10 cellular contexts compared by ENCODE assay signal in the genomic region with DNA sequence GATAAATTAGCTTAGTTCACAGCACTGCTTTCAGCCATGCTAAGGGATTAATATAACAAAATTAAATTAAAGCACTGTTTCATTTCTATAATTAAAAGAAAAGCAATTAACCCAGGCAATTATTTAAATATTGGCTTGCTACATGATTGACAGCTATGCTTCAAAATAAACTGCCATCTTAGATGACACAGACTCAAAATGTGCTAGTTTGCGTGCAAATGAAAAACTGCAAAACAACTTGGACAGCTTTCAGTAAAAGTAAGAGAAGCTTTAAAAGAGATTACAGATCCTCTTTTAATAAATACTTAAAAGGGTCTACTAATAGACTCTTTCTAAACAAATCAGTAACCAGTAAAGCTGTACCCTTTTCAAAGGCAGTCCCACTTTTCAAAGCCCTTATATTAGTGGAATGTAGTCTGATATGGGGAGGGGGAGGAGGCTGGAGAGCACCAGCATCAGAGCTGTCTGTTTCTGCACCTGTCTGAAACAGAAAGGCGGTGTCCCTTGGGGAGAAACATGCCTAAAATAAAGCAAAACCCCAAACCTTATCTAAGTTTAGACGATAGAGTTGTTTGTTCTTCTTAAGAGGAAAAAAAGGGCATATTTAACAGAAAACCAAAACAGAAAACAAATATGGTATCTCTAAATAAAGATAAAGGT. TPM values are rescaled to one million over a fixed set of nuclear protein-coding genes. Genes with fewer than 3 reads are reported as not detected.
DNase-seq lines count a peak whose midpoint lies in the region; ATAC-seq and TF ChIP-seq lines count a peak whose summit lies in the region.
"Had no signal": no experiment of that assay in that cellular context is flagged by ENCODE, and none has a peak within 500 bp of the region (broad histone marks: within the 10 kb centered on the region; RNA-seq: fewer than 3 reads in every experiment).

No MANE protein-coding gene starts in this region.

- no peak overlapping the region for H2AFZ ChIP-seq in H9 (ENCODE audit: low read length)

- ATAC-seq in GM19351 (IDR thresholded peaks at IDR 0.05; ENCODE audit: unreplicated experiment) (peak; percentile 86), HG02840 (IDR thresholded peaks at IDR 0.05; ENCODE audit: low FRiP score, unreplicated experiment) (peak; percentile 79), HG03565 (IDR thresholded peaks at IDR 0.05; ENCODE audit: unreplicated experiment) (peak; percentile 70)
- ATAC-seq in effector memory CD8-positive, alpha-beta T cell (replicated peaks): no peak

- no peak overlapping the region for H2AK5ac ChIP-seq in H9 (ENCODE audit: insufficient read length, low read length)

- no peak overlapping the region for H2BK12ac ChIP-seq in H9 (ENCODE audit: insufficient read length, low read depth, low read length)

- intact Hi-C loops in posterior cingulate gyrus (cut with DNase I): no loop called here

- no CpG with 5 or more reads among the region's 3 CpGs for WGBS in H9 (ENCODE audit: extremely low coverage, insufficient read length, low lambda C conversion rate)

- H3K23ac ChIP-seq in H9 (ENCODE audit: insufficient read length, low read depth, low read length): no peak overlapping the region

- no peak overlapping the region for H3T11ph ChIP-seq in H9 (ENCODE audit: low read length)

- H2BK20ac ChIP-seq in H9 (ENCODE audit: low read depth, low read length, poor library complexity, severe bottlenecking): no peak overlapping the region

- no peak overlapping the region for H3K14ac ChIP-seq in H9 (ENCODE audit: insufficient read depth, low read length)

- no peak overlapping the region for H3K56ac ChIP-seq in H9 (ENCODE audit: insufficient read length, low read depth, low read length)

- no peaks in the 10 kb centered on the region for H3K9me3 ChIP-seq in H9 (ENCODE audit: control insufficient read depth, low read depth, low read length)

- no peak overlapping the region for H4K91ac ChIP-seq in H9 (ENCODE audit: insufficient read length, low read depth, low read length)

- no peak overlapping the region for H2BK120ac ChIP-seq in H9 (ENCODE audit: low read depth, low read length, poor library complexity, severe bottlenecking)

- H3K4ac ChIP-seq in H9 (ENCODE audit: low read depth, low read length): no peak overlapping the region

- no peaks in the 10 kb centered on the region for H3K23me2 ChIP-seq in H9 (ENCODE audit: insufficient read length, low read depth, low read length, poor library complexity, severe bottlenecking)

- H3K4me1 Mint-ChIP-seq in H9: peaks cover 20 to 24% of the 10 kb centered on the region in 2 experiments
- H3K4me1 Mint-ChIP-seq in effector memory CD8-positive, alpha-beta T cell (ENCODE audit: low read depth in 2 of 2): peaks cover 6 to 19% of the 10 kb centered on the region in 2 donors

- H4K8ac ChIP-seq in H9 (replicated peaks; ENCODE audit: insufficient read length, low read depth, low read length): no peak overlapping the region

- no peak overlapping the region for H3K4me3 Mint-ChIP-seq in H9
- no peak overlapping the region for H3K4me3 Mint-ChIP-seq in effector memory CD8-positive, alpha-beta T cell

- H3K18ac ChIP-seq in H9 (ENCODE audit: insufficient read length, low read depth, low read length): no peak overlapping the region

- H3K79me1 ChIP-seq in H9 (ENCODE audit: insufficient read depth, low read depth, low read length, poor library complexity, severe bottlenecking): no peaks in the 10 kb centered on the region

- no peaks in the 10 kb centered on the region for H3K27me3 Mint-ChIP-seq in H9 (ENCODE audit: low read depth)
- no peaks in the 10 kb centered on the region for H3K27me3 Mint-ChIP-seq in effector memory CD8-positive, alpha-beta T cell

- H2BK5ac ChIP-seq in H9 (ENCODE audit: insufficient read length, low read length): no peak overlapping the region

- H3K27ac Mint-ChIP-seq in H9: no peak overlapping the region
- peak overlapping the region in 1 of 2 donors; percentile 32 for H3K27ac Mint-ChIP-seq in effector memory CD8-positive, alpha-beta T cell

- no peaks in the 10 kb centered on the region for H3K79me2 ChIP-seq in H9 (ENCODE audit: insufficient read depth, low read length)

- TF ChIP-seq CTCF in GM10266 (IDR thresholded peaks at IDR 0.05; ENCODE audit: control insufficient read depth, insufficient read depth, low read depth, missing control alignments) (no peak), H9 (conservative IDR thresholded peaks at IDR 0.05) (no peak)

- H3K9me3 Mint-ChIP-seq in H9: no peaks in the 10 kb centered on the region
- H3K9me3 Mint-ChIP-seq in effector memory CD8-positive, alpha-beta T cell: no peaks in the 10 kb centered on the region

- no peak overlapping the region for H3K4me2 ChIP-seq in H9 (ENCODE audit: insufficient read depth, insufficient read length, low read length)

- DNase-seq in GM10266 (ENCODE audit: extremely low spot score) (peak; percentile 46), H9 (no peak), posterior cingulate gyrus (no peak), NCI-H748 treated with DMSO at 0.1 percent for 48 hours (lab: John Stamatoyannopoulos, UW) (no peak)
- no peak for DNase-seq in effector memory CD8-positive, alpha-beta T cell
- DNase-seq: cortex of kidney; NK-92 treated with Interleukin-12 subunit alpha and Interleukin-12 subunit beta, amount 100 ng/mL, for 24 hours had no signal

- H3K36me3 Mint-ChIP-seq in H9 (ENCODE audit: insufficient read depth in 1 of 3, low read depth in 3 of 3): peaks cover 0 to 1% (median 0%) of the 10 kb centered on the region in 3 experiments; a peak in 1 of 7 replicates
- H3K36me3 Mint-ChIP-seq in effector memory CD8-positive, alpha-beta T cell (ENCODE audit: insufficient read depth): peaks cover 15% of the 10 kb centered on the region

- no peak overlapping the region for H2BK15ac ChIP-seq in H9 (ENCODE audit: low read depth, low read length)

- H4K20me1 ChIP-seq in H9 (ENCODE audit: control insufficient read depth, insufficient read depth, insufficient read length): no peaks in the 10 kb centered on the region

- H4K5ac ChIP-seq in H9 (ENCODE audit: insufficient read length, low read depth, low read length): no peak overlapping the region

- peaks cover 2% of the 10 kb centered on the region for H3K4me1 ChIP-seq in H9 (ENCODE audit: insufficient read depth, low read length)

- no peak overlapping the region for H3K27ac ChIP-seq in H9 (ENCODE audit: insufficient read length, low read depth, low read length)

- H3K9ac ChIP-seq in H9 (ENCODE audit: extremely low read depth, insufficient read length, low read length): no peak overlapping the region

- H3K27me3 ChIP-seq in H9 (ENCODE audit: insufficient read depth, low read length): no peaks in the 10 kb centered on the region

RNA-seq across cellular contexts. Expression of a gene that starts 20.8 kb away (rescaled TPM):
- total RNA-seq in H9 (2021): 17.9 and 19.3 TPM in 2 replicates
